In the genomic region with DNA sequence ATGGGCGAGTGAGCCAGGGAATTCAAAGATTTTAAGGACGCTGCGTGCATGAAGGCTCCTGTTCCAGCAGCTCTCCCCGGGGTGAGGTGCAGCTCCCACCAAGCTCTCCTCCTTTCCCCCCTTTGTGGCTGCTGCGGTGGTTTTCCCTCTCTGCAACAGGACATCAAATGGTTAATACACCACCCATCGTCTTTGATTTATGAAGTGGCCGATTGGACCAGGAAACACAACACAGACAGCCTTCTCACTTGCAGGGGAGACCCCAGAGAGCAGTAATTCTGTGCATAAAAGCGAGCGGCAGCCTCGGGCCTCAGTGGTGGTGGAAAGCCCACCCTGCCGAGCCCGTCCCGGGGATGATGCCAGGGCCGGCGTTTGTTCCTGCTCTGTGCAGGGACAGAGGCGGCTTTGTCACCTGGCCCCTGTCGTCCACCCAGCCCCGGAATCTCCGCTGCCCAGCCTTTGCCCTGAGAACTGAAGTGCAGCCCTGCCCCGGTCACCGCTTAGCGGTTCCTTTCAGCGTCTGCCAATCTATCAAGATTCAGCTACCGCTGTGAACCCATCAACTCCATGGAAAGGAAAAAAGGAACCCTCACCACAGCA, we compare ENCODE assay signal across 30 cellular contexts.
"Had no signal": no experiment of that assay in that cellular context is flagged by ENCODE, and none has a peak within 500 bp of the region (broad histone marks: within the 10 kb centered on the region; RNA-seq: fewer than 3 reads in every experiment).

No MANE protein-coding gene starts in this region.

- H3K9me3 Mint-ChIP-seq: activated CD4-positive, alpha-beta T cell treated with anti-CD3 and anti-CD28 coated beads, Interleukin-2, amount 10 ng/mL, durations not matched to agents 7 days and 5 days; activated CD8-positive, alpha-beta T cell treated with anti-CD3 and anti-CD28 coated beads for 36 hours; activated naive CD8-positive, alpha-beta T cell treated with anti-CD3 and anti-CD28 coated beads, Interleukin-2, amount 50 U/mL, for 24 hours; activated T-cell treated with anti-CD3 and anti-CD28 coated beads, Interleukin-2, amount 50 U/mL, for 4 hours; activated T-helper 17 cell treated with anti-CD3 and anti-CD28 coated beads, Interleukin-2, amount 50 U/mL, for 72 hours; immature natural killer cell; natural killer cell treated with Interleukin-12 subunit alpha and Interleukin-12 subunit beta and Interleukin-15 and Interleukin-18, amount 100 ng/mL, for 72 hours; WTC11 had no signal

- H3K4me1 Mint-ChIP-seq: activated CD4-positive, alpha-beta T cell treated with anti-CD3 and anti-CD28 coated beads, Interleukin-2, amount 10 ng/mL, durations not matched to agents 7 days and 5 days; activated naive CD8-positive, alpha-beta T cell treated with anti-CD3 and anti-CD28 coated beads, Interleukin-2, amount 50 U/mL, for 24 hours; activated T-helper 17 cell treated with anti-CD3 and anti-CD28 coated beads, Interleukin-2, amount 50 U/mL, for 72 hours; immature natural killer cell; WTC11 had no signal

- H3K27me3 Mint-ChIP-seq: brain had no signal

- H3K4me1 ChIP-seq: left lung, lower lobe of right lung, pancreas, psoas muscle, right atrium auricular region, spleen, tibial nerve had no signal

- H3K9me3 ChIP-seq: left lung, lower lobe of right lung, mucosa of descending colon, neutrophil, pancreas, psoas muscle, right atrium auricular region, spleen, tibial nerve had no signal

- H3K36me3 Mint-ChIP-seq: brain; immature natural killer cell; natural killer cell treated with Interleukin-12 subunit alpha and Interleukin-12 subunit beta and Interleukin-15 and Interleukin-18, amount 100 ng/mL, for 72 hours; WTC11 had no signal

- H3K27me3 ChIP-seq: pancreas, right atrium auricular region had no signal

- H3K36me3 ChIP-seq: cardiac muscle cell, left lung, lower lobe of right lung, neutrophil, pancreas, right atrium auricular region, spleen, tibial nerve had no signal

- H3K27ac ChIP-seq: cardiac muscle cell, left lung, lower lobe of right lung, neutrophil, pancreas, psoas muscle, right atrium auricular region, spleen, tibial nerve had no signal

- H3K27ac Mint-ChIP-seq: activated CD4-positive, alpha-beta T cell treated with anti-CD3 and anti-CD28 coated beads, Interleukin-2, amount 10 ng/mL, durations not matched to agents 7 days and 5 days; activated CD8-positive, alpha-beta T cell treated with anti-CD3 and anti-CD28 coated beads for 36 hours; activated naive CD8-positive, alpha-beta T cell treated with anti-CD3 and anti-CD28 coated beads, Interleukin-2, amount 50 U/mL, for 24 hours; activated T-helper 17 cell treated with anti-CD3 and anti-CD28 coated beads, Interleukin-2, amount 50 U/mL, for 72 hours; immature natural killer cell; natural killer cell treated with Interleukin-12 subunit alpha and Interleukin-12 subunit beta and Interleukin-15 and Interleukin-18, amount 100 ng/mL, for 72 hours; T-helper 17 cell; WTC11 had no signal

- DNase-seq: activated CD4-positive, alpha-beta T cell treated with anti-CD3 and anti-CD28 coated beads for 1 hour; activated CD4-positive, alpha-beta T cell treated with anti-CD3 and anti-CD28 coated beads, Interleukin-2, amount 10 ng/mL, durations not matched to agents 7 days and 5 days; activated CD8-positive, alpha-beta T cell treated with anti-CD3 and anti-CD28 coated beads for 36 hours; activated gamma-delta T cell treated with Interleukin-2 at 50 U/mL for 16 hours; activated naive CD4-positive, alpha-beta T cell treated with anti-CD3 and anti-CD28 coated beads, Interleukin-2, amount 50 U/mL, for 16 hours; activated naive CD8-positive, alpha-beta T cell treated with anti-CD3 and anti-CD28 coated beads, Interleukin-2, amount 50 U/mL, for 24 hours; activated T-cell treated with anti-CD3 and anti-CD28 coated beads, Interleukin-2, amount 50 U/mL, for 4 hours; foreskin fibroblast; head of caudate nucleus; hypothalamus; immature natural killer cell; kidney glomerular epithelial cell; left lung; lower lobe of right lung; mesenchymal stem cell; mucosa of descending colon; pancreas; psoas muscle; spleen; stimulated activated naive CD4-positive, alpha-beta T cell treated with Interleukin-2 at 50 U/mL for 16 hours; SW 1271; T-helper 17 cell had no signal

- H3K4me3 Mint-ChIP-seq: activated CD4-positive, alpha-beta T cell treated with anti-CD3 and anti-CD28 coated beads, Interleukin-2, amount 10 ng/mL, durations not matched to agents 7 days and 5 days; activated CD8-positive, alpha-beta T cell treated with anti-CD3 and anti-CD28 coated beads for 36 hours; activated naive CD8-positive, alpha-beta T cell treated with anti-CD3 and anti-CD28 coated beads, Interleukin-2, amount 50 U/mL, for 24 hours; activated T-cell treated with anti-CD3 and anti-CD28 coated beads, Interleukin-2, amount 50 U/mL, for 4 hours; activated T-helper 17 cell treated with anti-CD3 and anti-CD28 coated beads, Interleukin-2, amount 50 U/mL, for 72 hours; immature natural killer cell; natural killer cell treated with Interleukin-12 subunit alpha and Interleukin-12 subunit beta and Interleukin-15 and Interleukin-18, amount 100 ng/mL, for 72 hours; T-helper 17 cell; WTC11 had no signal

- H3K4me3 ChIP-seq: cardiac muscle cell, left lung, lower lobe of right lung, mucosa of descending colon, pancreas, psoas muscle, right atrium auricular region, spleen, tibial nerve had no signal
